In genomic region chr1:21338568-21339401, GRCh38 we compare ENCODE assay signal across 1 cellular context.
TF ChIP-seq lines count a peak whose summit lies in the region.

No MANE protein-coding gene starts in this region.

TF ChIP-seq in HepG2, 621 proteins besides CTCF, POLR2A, EP300 and RAD21 (continued from another document and continues in another):
- peak; percentile 75; the same call in 1 of the 2 replicates for TF ChIP-seq ZNF646 (CRISPR knock-in tag; IDR thresholded peaks at IDR 0.05)
- TF ChIP-seq SKIL (CRISPR knock-in tag; IDR thresholded peaks at IDR 0.05; ENCODE audit: borderline replicate concordance), result peak; percentile 98
- TF ChIP-seq HMG20A (CRISPR knock-in tag; IDR thresholded peaks at IDR 0.05; ENCODE audit: borderline replicate concordance), result peak; percentile 82
- TF ChIP-seq KDM6A (CRISPR knock-in tag; IDR thresholded peaks at IDR 0.05; ENCODE audit: low read depth), result peak; percentile 42; the same call in 1 of the 2 replicates
- TF ChIP-seq, protein P1, sequence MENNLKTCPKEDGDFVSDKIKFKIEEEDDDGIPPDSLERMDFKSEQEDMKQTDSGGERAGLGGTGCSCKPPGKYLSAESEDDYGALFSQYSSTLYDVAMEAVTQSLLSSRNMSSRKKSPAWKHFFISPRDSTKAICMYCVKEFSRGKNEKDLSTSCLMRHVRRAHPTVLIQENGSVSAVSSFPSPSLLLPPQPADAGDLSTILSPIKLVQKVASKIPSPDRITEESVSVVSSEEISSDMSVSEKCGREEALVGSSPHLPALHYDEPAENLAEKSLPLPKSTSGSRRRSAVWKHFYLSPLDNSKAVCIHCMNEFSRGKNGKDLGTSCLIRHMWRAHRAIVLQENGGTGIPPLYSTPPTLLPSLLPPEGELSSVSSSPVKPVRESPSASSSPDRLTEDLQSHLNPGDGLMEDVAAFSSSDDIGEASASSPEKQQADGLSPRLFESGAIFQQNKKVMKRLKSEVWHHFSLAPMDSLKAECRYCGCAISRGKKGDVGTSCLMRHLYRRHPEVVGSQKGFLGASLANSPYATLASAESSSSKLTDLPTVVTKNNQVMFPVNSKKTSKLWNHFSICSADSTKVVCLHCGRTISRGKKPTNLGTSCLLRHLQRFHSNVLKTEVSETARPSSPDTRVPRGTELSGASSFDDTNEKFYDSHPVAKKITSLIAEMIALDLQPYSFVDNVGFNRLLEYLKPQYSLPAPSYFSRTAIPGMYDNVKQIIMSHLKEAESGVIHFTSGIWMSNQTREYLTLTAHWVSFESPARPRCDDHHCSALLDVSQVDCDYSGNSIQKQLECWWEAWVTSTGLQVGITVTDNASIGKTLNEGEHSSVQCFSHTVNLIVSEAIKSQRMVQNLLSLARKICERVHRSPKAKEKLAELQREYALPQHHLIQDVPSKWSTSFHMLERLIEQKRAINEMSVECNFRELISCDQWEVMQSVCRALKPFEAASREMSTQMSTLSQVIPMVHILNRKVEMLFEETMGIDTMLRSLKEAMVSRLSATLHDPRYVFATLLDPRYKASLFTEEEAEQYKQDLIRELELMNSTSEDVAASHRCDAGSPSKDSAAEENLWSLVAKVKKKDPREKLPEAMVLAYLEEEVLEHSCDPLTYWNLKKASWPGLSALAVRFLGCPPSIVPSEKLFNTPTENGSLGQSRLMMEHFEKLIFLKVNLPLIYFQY (CRISPR knock-in tag; IDR thresholded peaks at IDR 0.05; ENCODE audit: borderline replicate concordance), result no peak; the same call in 1 of the 2 replicates
- peak; percentile 54; the same call in 1 of the 2 replicates for TF ChIP-seq KDM2A (CRISPR knock-in tag; IDR thresholded peaks at IDR 0.05; ENCODE audit: borderline replicate concordance, low read depth)
- TF ChIP-seq SOX5 (CRISPR knock-in tag; IDR thresholded peaks at IDR 0.05; ENCODE audit: borderline replicate concordance), result peak; percentile 83
- TF ChIP-seq PRPF4 (IDR thresholded peaks at IDR 0.05; ENCODE audit: low read depth, low read length, poor library complexity, severe bottlenecking), result no peak
- peak; percentile 71 for TF ChIP-seq KMT2A (CRISPR knock-in tag; IDR thresholded peaks at IDR 0.05)
- 0 out of 2 replicates have a peak, but pooled peaks have one; percentile 61 for TF ChIP-seq ZNF670 (CRISPR knock-in tag; IDR thresholded peaks at IDR 0.05; ENCODE audit: borderline replicate concordance)
- TF ChIP-seq ATF7 (IDR thresholded peaks at IDR 0.05), result no peak
- 0 out of 2 replicates have a peak, but pooled peaks have one; percentile 26 for TF ChIP-seq ATF7 (CRISPR knock-in tag; IDR thresholded peaks at IDR 0.05)
- TF ChIP-seq GATAD1 (CRISPR knock-in tag; IDR thresholded peaks at IDR 0.05), result peak; percentile 50; the same call in 1 of the 2 replicates
- TF ChIP-seq MBNL3 (CRISPR knock-in tag; conservative IDR thresholded peaks at IDR 0.05), result no peak
- peak; percentile 74; the same call in 1 of the 2 replicates for TF ChIP-seq KLF12 (CRISPR knock-in tag; IDR thresholded peaks at IDR 0.05; ENCODE audit: borderline replicate concordance)
- peak; percentile 72 for TF ChIP-seq TFE3 (CRISPR knock-in tag; IDR thresholded peaks at IDR 0.05)
- TF ChIP-seq, protein P2, sequence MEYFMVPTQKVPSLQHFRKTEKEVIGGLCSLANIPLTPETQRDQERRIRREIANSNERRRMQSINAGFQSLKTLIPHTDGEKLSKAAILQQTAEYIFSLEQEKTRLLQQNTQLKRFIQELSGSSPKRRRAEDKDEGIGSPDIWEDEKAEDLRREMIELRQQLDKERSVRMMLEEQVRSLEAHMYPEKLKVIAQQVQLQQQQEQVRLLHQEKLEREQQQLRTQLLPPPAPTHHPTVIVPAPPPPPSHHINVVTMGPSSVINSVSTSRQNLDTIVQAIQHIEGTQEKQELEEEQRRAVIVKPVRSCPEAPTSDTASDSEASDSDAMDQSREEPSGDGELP (IDR thresholded peaks at IDR 0.05; ENCODE audit: borderline replicate concordance, low read depth), result peak; percentile 94
- TF ChIP-seq MED1 (CRISPR knock-in tag; IDR thresholded peaks at IDR 0.05), result peak; percentile 85
- peak in 1 of 2 experiments; percentile 69; a peak in 1 of 4 replicates for TF ChIP-seq KLF16 (CRISPR knock-in tag; IDR thresholded peaks at IDR 0.05)
- TF ChIP-seq ZNF644 (CRISPR knock-in tag; IDR thresholded peaks at IDR 0.05; ENCODE audit: low read depth), result peak; percentile 86
- peak; percentile 85; the same call in 1 of the 2 replicates for TF ChIP-seq ARID4A (CRISPR knock-in tag; IDR thresholded peaks at IDR 0.05; ENCODE audit: borderline replicate concordance)
- TF ChIP-seq ZBTB46 (CRISPR knock-in tag; IDR thresholded peaks at IDR 0.05; ENCODE audit: borderline replicate concordance), result no peak
- TF ChIP-seq CCDC6 (CRISPR knock-in tag; IDR thresholded peaks at IDR 0.05), result peak; percentile 73; the same call in 1 of the 2 replicates
- TF ChIP-seq FOXJ3 (CRISPR knock-in tag; IDR thresholded peaks at IDR 0.05; ENCODE audit: borderline replicate concordance), result peak; percentile 81
- no peak for TF ChIP-seq CSRNP2 (CRISPR knock-in tag; conservative IDR thresholded peaks at IDR 0.05; ENCODE audit: low read depth)
- no peak for TF ChIP-seq ZNF720 (CRISPR knock-in tag; IDR thresholded peaks at IDR 0.05)
- peak; percentile 18; the same call in 1 of the 2 replicates for TF ChIP-seq KLF9 (CRISPR knock-in tag; IDR thresholded peaks at IDR 0.05; ENCODE audit: low read depth)
- peak; percentile 95; the same call in 1 of the 2 replicates for TF ChIP-seq ZNF556 (CRISPR knock-in tag; IDR thresholded peaks at IDR 0.05; ENCODE audit: borderline replicate concordance)
- peak; percentile 12; the same call in 1 of the 2 replicates for TF ChIP-seq NR2F2 (IDR thresholded peaks at IDR 0.05; ENCODE audit: borderline replicate concordance, low read depth)
- peak; percentile 80 for TF ChIP-seq ZSCAN21 (CRISPR knock-in tag; IDR thresholded peaks at IDR 0.05; ENCODE audit: borderline replicate concordance)
- peak; percentile 90 for TF ChIP-seq TARDBP (CRISPR knock-in tag; IDR thresholded peaks at IDR 0.05)
